Comparison of ENCODE assay signal across 8 cellular contexts in genomic region chr15:97790180-97790579, GRCh38.
"Had no signal": no experiment of that assay in that cellular context is flagged by ENCODE, and none has a peak within 500 bp of the region (broad histone marks: within the 10 kb centered on the region; RNA-seq: fewer than 3 reads in every experiment).

No MANE protein-coding gene starts in this region.

- H3K4me3 ChIP-seq: GM12878 had no signal

- FAIRE-seq: G401.6, GM12878, GM12891, GM12892, GM18507, GM19239 had no signal

- DNase-seq: GDM1, GF-D8 had no signal

- ATAC-seq: GM12878 had no signal
